12 cellular contexts compared by ENCODE assay signal in the genomic region with DNA sequence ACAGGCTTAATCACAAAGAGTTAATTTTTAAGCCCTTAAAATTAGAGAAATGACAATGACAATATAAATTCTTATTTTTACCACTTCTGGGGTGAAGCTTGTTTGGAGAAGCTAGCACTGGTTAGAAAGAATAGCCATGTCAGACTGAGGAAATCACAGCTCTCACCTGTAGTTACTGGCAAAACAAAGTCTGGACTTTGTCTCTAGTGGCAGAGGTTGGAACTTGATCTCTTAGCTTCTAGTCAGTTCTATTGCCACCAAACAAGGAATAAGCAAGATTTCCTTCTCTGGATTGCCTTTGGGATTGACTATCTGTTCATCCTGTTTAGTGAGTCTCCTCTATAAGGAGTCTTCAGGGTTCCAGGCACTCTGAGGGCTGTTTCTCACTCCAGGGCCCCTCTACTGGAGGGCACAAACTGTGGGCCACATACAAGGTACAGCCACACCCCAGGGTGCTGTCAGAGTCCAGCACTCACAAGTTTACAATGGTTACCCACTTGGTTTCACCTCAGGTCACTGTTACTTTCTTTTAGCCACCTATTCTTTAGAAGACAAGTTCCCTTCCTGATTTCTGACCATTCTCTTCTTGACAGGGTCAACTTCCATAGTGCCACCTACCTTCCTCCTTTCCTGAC.
DNase-seq lines count a peak whose midpoint lies in the region; ATAC-seq and TF ChIP-seq lines count a peak whose summit lies in the region.
"Had no signal": no experiment of that assay in that cellular context is flagged by ENCODE, and none has a peak within 500 bp of the region (broad histone marks: within the 10 kb centered on the region; RNA-seq: fewer than 3 reads in every experiment).

No MANE protein-coding gene starts in this region.

- H3K4me3 ChIP-seq in Panc1 (ENCODE audit: low read depth in 2 of 2, low read length in 2 of 2) = no peak overlapping the region
- no peak overlapping the region for H3K4me3 ChIP-seq in esophagus squamous epithelium

- no TSS peak for BruUV-seq in Panc1 (replicated peaks; lab: Mats Ljungman, UMichigan)

- H3K36me3 ChIP-seq in Panc1 (ENCODE audit: control insufficient read depth, insufficient read depth, low read length) (no peaks in the 10 kb centered on the region), esophagus squamous epithelium (no peaks in the 10 kb centered on the region)

- DNase-seq in Panc1 (ENCODE audit: low read depth, low spot score) (no peak), esophagus squamous epithelium (lab: John Stamatoyannopoulos, UW) (no peak), osteocyte (ENCODE audit: extremely low spot score, unreplicated experiment) (no peak), DMS114 treated with DMSO at 0.1 percent for 48 hours (lab: John Stamatoyannopoulos, UW; ENCODE audit: unreplicated experiment) (no peak), NCI-H1436 (lab: John Stamatoyannopoulos, UW) (no peak)
- DNase-seq in stimulated activated naive B cell treated with anti-CD40 and anti-IgM and Interleukin-4, amounts not matched to agents 10 μg/mL and 1 μg/mL and 100 μg/mL, for 72 hours = no peak
- DNase-seq: activated CD4-positive, alpha-beta T cell treated with anti-CD3 and anti-CD28 coated beads for 1 hour; activated gamma-delta T cell; CD8-positive, alpha-beta memory T cell had no signal

- POLR2A ChIA-PET in Panc1 (lab: Charles Lee) = no interaction called here

- no peak overlapping the region for H3K4me3 Mint-ChIP-seq in osteocyte (ENCODE audit: unreplicated experiment)
- no peak overlapping the region for H3K4me3 Mint-ChIP-seq in stimulated activated naive B cell treated with anti-CD40 and anti-IgM and Interleukin-4, amounts not matched to agents 10 μg/mL and 1 μg/mL and 100 μg/mL, for 72 hours
- H3K4me3 Mint-ChIP-seq: CD8-positive, alpha-beta memory T cell; dendritic cell treated with granulocyte-macrophage colony-stimulating factor and Interleukin-4, amounts not matched to agents 40 ng/mL and 50 ng/mL, for 4 days had no signal

- CTCF ChIA-PET in Panc1 (lab: Charles Lee) = interaction anchor here (0.5 kb wide), 1 partner anchor 31 kb away, joined by 7 read pairs; no protein-coding TSS in a partner anchor

- in situ Hi-C loops in Panc1 (cut with HindIII; ENCODE audit: low pct_unique_long_range_greater_than_20kb, low sequenced_read_pairs) = no loop called here

- intact Hi-C loops in Panc1 (cut with micrococcal nuclease; ENCODE audit: unreplicated experiment) = loop anchor here (10.0 kb wide), 1 partner anchor 149 kb away; no protein-coding TSS in a partner anchor
- intact Hi-C loops in esophagus squamous epithelium (cut with DNase I) = no loop called here

- H3K27ac ChIP-seq in C4-2B = no peak overlapping the region
- H3K27ac ChIP-seq in Panc1 (ENCODE audit: low read length) = no peak overlapping the region
- peak overlapping the region in 3 of 4 donors; percentile 6 to 52 (median 47) for H3K27ac ChIP-seq in esophagus squamous epithelium

- TF ChIP-seq POLR2A in esophagus squamous epithelium (IDR thresholded peaks at IDR 0.05) = no peak

- peak; percentile 45 for TF ChIP-seq CTCF in C4-2B (conservative IDR thresholded peaks at IDR 0.05)
- TF ChIP-seq CTCF in Panc1 (IDR thresholded peaks at IDR 0.05) = peak; percentile 22; the same call in 1 of the 2 replicates
- peak in 3 of 6 experiments; percentile 51 to 54 (median 51) for TF ChIP-seq CTCF in esophagus squamous epithelium (IDR thresholded peaks at IDR 0.05)
- peak; percentile 18 for TF ChIP-seq CTCF in osteocyte (IDR thresholded peaks at IDR 0.05)

- no peaks in the 10 kb centered on the region for H3K9me3 ChIP-seq in Panc1 (ENCODE audit: control insufficient read depth, insufficient read depth, low read depth, low read length)
- H3K9me3 ChIP-seq in esophagus squamous epithelium = no peaks in the 10 kb centered on the region

- no peaks in the 10 kb centered on the region for H3K9me3 Mint-ChIP-seq in osteocyte (ENCODE audit: unreplicated experiment)
- H3K9me3 Mint-ChIP-seq in stimulated activated naive B cell treated with anti-CD40 and anti-IgM and Interleukin-4, amounts not matched to agents 10 μg/mL and 1 μg/mL and 100 μg/mL, for 72 hours = no peaks in the 10 kb centered on the region
- H3K9me3 Mint-ChIP-seq: dendritic cell treated with granulocyte-macrophage colony-stimulating factor and Interleukin-4, amounts not matched to agents 40 ng/mL and 50 ng/mL, for 4 days had no signal

- H3K36me3 Mint-ChIP-seq in osteocyte (ENCODE audit: unreplicated experiment) = no peaks in the 10 kb centered on the region
- H3K36me3 Mint-ChIP-seq in stimulated activated naive B cell treated with anti-CD40 and anti-IgM and Interleukin-4, amounts not matched to agents 10 μg/mL and 1 μg/mL and 100 μg/mL, for 72 hours = no peaks in the 10 kb centered on the region
- H3K36me3 Mint-ChIP-seq: CD8-positive, alpha-beta memory T cell had no signal

- ATAC-seq in Panc1 (no peak), HG02678 (IDR thresholded peaks at IDR 0.05; ENCODE audit: unreplicated experiment) (no peak)
- no peak for ATAC-seq in stimulated activated naive B cell treated with anti-CD40 and anti-IgM and Interleukin-4, amounts not matched to agents 10 μg/mL and 1 μg/mL and 100 μg/mL, for 72 hours (replicated peaks)

- H3K27me3 ChIP-seq in Panc1 (ENCODE audit: control insufficient read depth, insufficient read depth, low read length) (no peaks in the 10 kb centered on the region), esophagus squamous epithelium (no peaks in the 10 kb centered on the region)

- peaks cover 49% of the 10 kb centered on the region for H3K4me1 Mint-ChIP-seq in osteocyte (ENCODE audit: unreplicated experiment)
- H3K4me1 Mint-ChIP-seq in stimulated activated naive B cell treated with anti-CD40 and anti-IgM and Interleukin-4, amounts not matched to agents 10 μg/mL and 1 μg/mL and 100 μg/mL, for 72 hours = no peaks in the 10 kb centered on the region
- H3K4me1 Mint-ChIP-seq: CD8-positive, alpha-beta memory T cell had no signal

- H3K27ac Mint-ChIP-seq in osteocyte (ENCODE audit: unreplicated experiment) = peak overlapping the region; percentile 54
- no peak overlapping the region for H3K27ac Mint-ChIP-seq in stimulated activated naive B cell treated with anti-CD40 and anti-IgM and Interleukin-4, amounts not matched to agents 10 μg/mL and 1 μg/mL and 100 μg/mL, for 72 hours
- H3K27ac Mint-ChIP-seq: CD8-positive, alpha-beta memory T cell; dendritic cell treated with granulocyte-macrophage colony-stimulating factor and Interleukin-4, amounts not matched to agents 40 ng/mL and 50 ng/mL, for 4 days had no signal

- no peaks in the 10 kb centered on the region for H3K27me3 Mint-ChIP-seq in osteocyte (ENCODE audit: unreplicated experiment)
- peaks cover 0 to 10% of the 10 kb centered on the region in 2 donors for H3K27me3 Mint-ChIP-seq in stimulated activated naive B cell treated with anti-CD40 and anti-IgM and Interleukin-4, amounts not matched to agents 10 μg/mL and 1 μg/mL and 100 μg/mL, for 72 hours
- H3K27me3 Mint-ChIP-seq: dendritic cell treated with granulocyte-macrophage colony-stimulating factor and Interleukin-4, amounts not matched to agents 40 ng/mL and 50 ng/mL, for 4 days had no signal

- H3K4me1 ChIP-seq in Panc1 (ENCODE audit: control insufficient read depth, insufficient read depth, low read length) (no peaks in the 10 kb centered on the region), esophagus squamous epithelium (peaks cover 7 to 23% (median 10%) of the 10 kb centered on the region in 3 donors)

Comparison
In these comparisons a context has a peak if more than half of its experiments do, and no peak if none do; other contexts are left out.
1. H3K27ac ChIP-seq: peak in esophagus squamous epithelium (3 of 4); none in C4-2B (single experiment) and Panc1 (single experiment).